In genomic region chr3:8663177-8664061, GRCh38 we compare ENCODE assay signal across 8 cellular contexts. TPM values are rescaled to one million over a fixed set of nuclear protein-coding genes. Genes with fewer than 3 reads are reported as not detected.
DNase-seq lines count a peak whose midpoint lies in the region; ATAC-seq and TF ChIP-seq lines count a peak whose summit lies in the region.

No MANE protein-coding gene starts in this region.

- peaks cover 2 to 5% (median 2%) of the 10 kb centered on the region in 3 donors for H3K27me3 Mint-ChIP-seq in CD14-positive monocyte (ENCODE audit: low read depth in 3 of 3)

- H3K27ac Mint-ChIP-seq in CD14-positive monocyte = no peak overlapping the region

- intact Hi-C loops in CD14-positive monocyte (cut with micrococcal nuclease) = no loop called here
- intact Hi-C loops in lower leg skin (cut with DNase I; ENCODE audit: low total_unique reads) = no loop called here
- intact Hi-C loops in thyroid gland (cut with DNase I) = no loop called here

- H3K9me3 ChIP-seq in RWPE2 (ENCODE audit: severe bottlenecking) = no peaks in the 10 kb centered on the region
- no peaks in the 10 kb centered on the region for H3K9me3 ChIP-seq in thyroid gland

- TF ChIP-seq POLR2A in lower leg skin (IDR thresholded peaks at IDR 0.05) (no peak), thyroid gland (IDR thresholded peaks at IDR 0.05) (no peak)

- no peak overlapping the region for H3K4me3 Mint-ChIP-seq in CD14-positive monocyte

- H3K27ac ChIP-seq in RWPE2 (ENCODE audit: poor library complexity, severe bottlenecking) (no peak overlapping the region), thyroid gland (no peak overlapping the region)

- H3K4me3 ChIP-seq in RWPE2 (ENCODE audit: severe bottlenecking) (no peak overlapping the region), choroid plexus epithelial cell (ENCODE audit: low read depth, low read length) (no peak overlapping the region), lower leg skin (ENCODE audit: low read depth, poor library complexity, severe bottlenecking) (no peak overlapping the region), thyroid gland (replicated peaks in 1 of 3) (no peak overlapping the region)

- in situ Hi-C loops in GM13977 (cut with MboI; ENCODE audit: low pct_unique_long_range_greater_than_20kb, low sequenced_read_pairs, unreplicated experiment) = no loop called here

- TF ChIP-seq CTCF in CD14-positive monocyte (IDR thresholded peaks at IDR 0.05) (peak; percentile 74), GM13977 (IDR thresholded peaks at IDR 0.05; ENCODE audit: extremely low read depth, insufficient read depth, missing control alignments) (peak; percentile 67), RWPE2 (IDR thresholded peaks at IDR 0.05; ENCODE audit: poor library complexity, severe bottlenecking) (peak; percentile 82), choroid plexus epithelial cell (conservative IDR thresholded peaks at IDR 0.05; ENCODE audit: low read depth, low read length) (peak; percentile 77), lower leg skin (IDR thresholded peaks at IDR 0.05) (no peak), thyroid gland (IDR thresholded peaks at IDR 0.05) (peak in 5 of 6 experiments; percentile 35 to 63 (median 38))

- peaks cover 5% of the 10 kb centered on the region for H3K4me1 ChIP-seq in RWPE2 (ENCODE audit: insufficient read depth, poor library complexity, severe bottlenecking)
- peaks cover 17 to 21% of the 10 kb centered on the region in 2 donors for H3K4me1 ChIP-seq in thyroid gland

- WGBS in lower leg skin, 2 donors = 57% methylated on average over 12 of the region's 12 CpGs
- 62 to 64% methylated on average over 12 of the region's 12 CpGs for WGBS in thyroid gland, 2 donors

- no peaks in the 10 kb centered on the region for H3K36me3 ChIP-seq in RWPE2 (ENCODE audit: low read depth)
- H3K36me3 ChIP-seq in thyroid gland = no peaks in the 10 kb centered on the region

- no peaks in the 10 kb centered on the region for H3K36me3 Mint-ChIP-seq in CD14-positive monocyte

- peaks cover 18% of the 10 kb centered on the region for H3K4me1 Mint-ChIP-seq in CD14-positive monocyte

- DNase-seq in CD14-positive monocyte (ENCODE audit: low spot score) (no peak), GM13977 (ENCODE audit: low spot score) (peak; percentile 54), HuH-7 (ENCODE audit: low spot score) (peak; percentile 95), RWPE2 (ENCODE audit: low spot score) (no peak), choroid plexus epithelial cell (ENCODE audit: low read depth) (peak; percentile 84), lower leg skin (ENCODE audit: low spot score in 2 of 2) (peak; percentile 48 to 79), thyroid gland (peak; percentile 58 to 61)

- H3K27me3 ChIP-seq in RWPE2 (ENCODE audit: insufficient read depth, poor library complexity, severe bottlenecking) = no peaks in the 10 kb centered on the region
- no peaks in the 10 kb centered on the region for H3K27me3 ChIP-seq in thyroid gland

- peaks cover 0 to 2% (median 0%) of the 10 kb centered on the region in 7 donors for H3K9me3 Mint-ChIP-seq in CD14-positive monocyte

- peak; percentile 72 for ATAC-seq in RWPE2 (ENCODE audit: low read depth)
- no peak for ATAC-seq in HG03135 (IDR thresholded peaks at IDR 0.05; ENCODE audit: unreplicated experiment)

RNA-seq across cellular contexts. Expression of gene SSUH2, which starts 18.8 kb away (rescaled TPM):
- polyA plus RNA-seq in CD14-positive monocyte = not detected
- total RNA-seq in lower leg skin (under 1 TPM in 2 of 4 donors, not detected in 2; 0.52 to 0.76 TPM), thyroid gland (1 to 10 TPM in 1 of 4 donors, under 1 TPM in 2, not detected in 1; 0.11 to 1.0 (median 0.42) TPM)

Comparison
In these comparisons a context has a peak if more than half of its experiments do, and no peak if none do; other contexts are left out.
1. DNase-seq: peak in GM13977 (single experiment), HuH-7 (single experiment), choroid plexus epithelial cell (single experiment), lower leg skin (2 of 2) and thyroid gland (2 of 2); none in CD14-positive monocyte (single experiment) and RWPE2 (single experiment).
2. CTCF ChIP-seq: peak in CD14-positive monocyte (single experiment), GM13977 (single experiment), RWPE2 (single experiment), choroid plexus epithelial cell (single experiment) and thyroid gland (5 of 6); none in lower leg skin (0 of 3).